21 cellular contexts compared by ENCODE assay signal in genomic region chr3:14132120-14132519, GRCh38.
"Had no signal": no experiment of that assay in that cellular context is flagged by ENCODE, and none has a peak within 500 bp of the region (broad histone marks: within the 10 kb centered on the region; RNA-seq: fewer than 3 reads in every experiment).

No MANE protein-coding gene starts in this region.

- FAIRE-seq: small intestine, urothelium cell line had no signal

- DNase-seq: effector memory CD4-positive, alpha-beta T cell; esophagus squamous epithelium; foreskin fibroblast; glutamatergic neuron; islet precursor cell; left ventricle myocardium inferior; mesenchymal stem cell; midbrain; naive B cell; nucleus accumbens; ovary; small intestine; stimulated activated CD4-positive, alpha-beta T cell treated with anti-CD3 and anti-CD28 coated beads, Interleukin-12 subunit alpha, Interleukin-12 subunit beta, amount 100 ng/mL, for 4 hours; stimulated activated naive CD4-positive, alpha-beta T cell treated with Interleukin-2 at 50 U/mL for 16 hours; thyroid gland had no signal

- H3K27me3 Mint-ChIP-seq: naive B cell, type B pancreatic cell had no signal

- H3K4me3 Mint-ChIP-seq: type B pancreatic cell had no signal

- H3K36me3 ChIP-seq: ovary had no signal

- H3K9me3 Mint-ChIP-seq: naive B cell, type B pancreatic cell had no signal

- H3K27ac Mint-ChIP-seq: type B pancreatic cell had no signal

- H3K27me3 ChIP-seq: esophagus squamous epithelium, gastroesophageal sphincter, ovary, right atrium auricular region, thyroid gland had no signal

- H3K9me3 ChIP-seq: esophagus squamous epithelium, gastroesophageal sphincter, left ventricle myocardium inferior, ovary, right atrium auricular region, thyroid gland had no signal

- H3K4me3 ChIP-seq: esophagus squamous epithelium, gastroesophageal sphincter, left ventricle myocardium inferior, lung, ovary, right atrium auricular region, thyroid gland had no signal

- H3K27ac ChIP-seq: epithelial cell of prostate, esophagus squamous epithelium, left ventricle myocardium inferior, ovary, right atrium auricular region, thyroid gland had no signal

- ATAC-seq: gastroesophageal sphincter had no signal
